25 cellular contexts compared by ENCODE assay signal in the genomic region with DNA sequence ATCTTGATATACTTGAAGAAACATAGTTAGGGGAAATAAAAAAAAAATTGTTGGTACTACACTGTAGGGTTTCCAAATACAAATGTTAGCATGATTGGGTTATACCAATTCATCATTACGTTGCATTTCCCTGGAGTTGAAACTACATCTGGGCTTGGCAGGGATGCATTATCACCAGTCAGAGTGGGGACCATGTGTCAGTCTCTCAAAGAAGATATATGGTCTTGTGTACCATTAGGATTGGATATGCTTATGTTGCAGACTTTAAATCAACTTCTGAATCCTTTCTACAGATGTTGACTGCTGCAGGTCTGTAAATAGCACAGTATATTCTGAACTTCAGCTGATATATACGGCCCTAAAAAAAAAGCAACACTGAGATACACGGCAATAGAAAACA.
DNase-seq lines count a peak whose midpoint lies in the region; ATAC-seq, FAIRE-seq and TF ChIP-seq lines count a peak whose summit lies in the region.
"Had no signal": no experiment of that assay in that cellular context is flagged by ENCODE, and none has a peak within 500 bp of the region (broad histone marks: within the 10 kb centered on the region; RNA-seq: fewer than 3 reads in every experiment).

No MANE protein-coding gene starts in this region.

- H3K9me3 Mint-ChIP-seq in nephron = no peaks in the 10 kb centered on the region

- peaks cover 60% of the 10 kb centered on the region for H3K4me1 Mint-ChIP-seq in nephron
- H3K4me1 Mint-ChIP-seq: B cell; CD14-positive monocyte; CD4-positive, alpha-beta memory T cell; CD4-positive, CD25-positive, alpha-beta regulatory T cell; CD8-positive, alpha-beta memory T cell had no signal

- intact Hi-C loops in sciatic nerve (cut with DNase I) = no loop called here

- H3K36me3 Mint-ChIP-seq in nephron (ENCODE audit: low read depth) = peaks cover 10% of the 10 kb centered on the region
- H3K36me3 Mint-ChIP-seq: CD14-positive monocyte; CD4-positive, alpha-beta memory T cell; CD4-positive, CD25-positive, alpha-beta regulatory T cell; CD8-positive, alpha-beta memory T cell had no signal

- H3K4me3 Mint-ChIP-seq in nephron = no peak overlapping the region
- H3K4me3 Mint-ChIP-seq: B cell; CD14-positive monocyte; CD4-positive, alpha-beta memory T cell; CD4-positive, CD25-positive, alpha-beta regulatory T cell; CD8-positive, alpha-beta memory T cell had no signal

- TF ChIP-seq POLR2A in GM12892 (IDR thresholded peaks at IDR 0.05; ENCODE audit: low read depth, low read length) = no peak

- peak overlapping the region in 2 of 3 experiments; percentile 49 to 64 for H3K27ac Mint-ChIP-seq in nephron
- H3K27ac Mint-ChIP-seq: B cell; CD14-positive monocyte; CD4-positive, alpha-beta memory T cell; CD4-positive, CD25-positive, alpha-beta regulatory T cell; CD8-positive, alpha-beta memory T cell had no signal

- H3K27me3 Mint-ChIP-seq in nephron (ENCODE audit: low read depth) = no peaks in the 10 kb centered on the region
- H3K27me3 Mint-ChIP-seq: B cell; CD4-positive, CD25-positive, alpha-beta regulatory T cell; CD8-positive, alpha-beta memory T cell had no signal

- TF ChIP-seq CTCF in nephron (IDR thresholded peaks at IDR 0.05; ENCODE audit: unreplicated experiment in 3 of 3) = no peak

- peak; percentile 2 for DNase-seq in NCI-H446 treated with DMSO at 0.1 percent for 48 hours (lab: John Stamatoyannopoulos, UW)
- DNase-seq in NCI-H446 (lab: John Stamatoyannopoulos, UW) = no peak
- peak; percentile 20 for DNase-seq in HuH-7.5 (ENCODE audit: low spot score)
- DNase-seq in GM12892 (ENCODE audit: insufficient read length) = no peak
- no peak for DNase-seq in hippocampal formation (lab: John Stamatoyannopoulos, UW)
- DNase-seq in sciatic nerve (ENCODE audit: low spot score) = no peak
- DNase-seq: AML-193; C1 segment of cervical spinal cord; CD4-positive, alpha-beta memory T cell; CD4-positive, CD25-positive, alpha-beta regulatory T cell; CD8-positive, alpha-beta memory T cell; COR-L47; DMS 273 treated with DMSO at 0.1 percent for 48 hours; DMS153; DMS53; DMS79; DND-41; EL; GDM1 had no signal

- FAIRE-seq in GM12892 (lab: Jason Lieb, UNC) = no peak
- FAIRE-seq: A549, GM12878, GM19239 had no signal

- no peak for ATAC-seq in sciatic nerve
- ATAC-seq: A549, GM12878 had no signal

Comparison
In these comparisons a context has a peak if more than half of its experiments do, and no peak if none do; other contexts are left out.
1. DNase-seq: peak in NCI-H446 treated with DMSO at 0.1 percent for 48 hours (single experiment) and HuH-7.5 (single experiment); none in NCI-H446 (0 of 2), GM12892 (single experiment), hippocampal formation (0 of 2) and sciatic nerve (single experiment).